1 cellular context compared by ENCODE assay signal in genomic region chr17:14310584-14310983, GRCh38.
TF ChIP-seq lines count a peak whose summit lies in the region.

No MANE protein-coding gene starts in this region.

TF ChIP-seq in H1, 55 proteins besides CTCF, POLR2A, EP300 and RAD21 (continued from another document):
- no peak for TF ChIP-seq TBP (IDR thresholded peaks at IDR 0.05; ENCODE audit: low read depth, low read length)
